ENCODE assay signal across 2 cellular contexts in the genomic region with DNA sequence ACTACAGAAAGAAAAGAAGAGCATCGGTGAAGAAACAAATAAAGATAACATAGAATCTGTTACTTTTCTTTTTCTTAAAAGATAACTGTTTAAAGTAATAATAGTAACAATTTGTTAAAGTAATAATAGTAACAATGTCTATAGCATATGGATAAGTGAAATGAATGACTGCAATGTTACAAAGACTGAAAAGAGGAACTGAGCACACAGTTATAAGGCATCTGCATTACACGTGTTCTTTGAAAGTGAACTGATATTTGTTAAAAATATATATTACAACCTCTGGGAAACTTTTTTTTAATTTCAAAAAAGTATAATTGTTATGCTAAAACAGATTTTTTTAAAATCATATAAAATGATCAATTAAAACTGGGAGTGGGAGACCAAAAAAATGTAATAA.
TF ChIP-seq lines count a peak whose summit lies in the region.

No MANE protein-coding gene starts in this region.

TF ChIP-seq in IMR-90, 13 proteins besides CTCF, POLR2A, EP300 and RAD21:
- TF ChIP-seq FOS (IDR thresholded peaks at IDR 0.05; ENCODE audit: low read depth, low read length) (no peak), RFX5 (IDR thresholded peaks at IDR 0.05; ENCODE audit: low read depth, low read length) (no peak), MXI1 (IDR thresholded peaks at IDR 0.05; ENCODE audit: borderline replicate concordance, low read depth, low read length) (no peak), RCOR1 (IDR thresholded peaks at IDR 0.05; ENCODE audit: insufficient replicate concordance, low read length) (no peak), BHLHE40 (IDR thresholded peaks at IDR 0.05; ENCODE audit: low read depth, low read length) (no peak), CEBPB (IDR thresholded peaks at IDR 0.05; ENCODE audit: low read depth, low read length) (no peak), NFE2L2 (IDR thresholded peaks at IDR 0.05; ENCODE audit: low read depth, low read length) (no peak), MAFK (IDR thresholded peaks at IDR 0.05; ENCODE audit: low read depth, low read length) (no peak), CHD1 (IDR thresholded peaks at IDR 0.05; ENCODE audit: low read depth, low read length) (no peak), MAZ (IDR thresholded peaks at IDR 0.05; ENCODE audit: borderline replicate concordance, low read depth, low read length) (no peak), SMC3 (IDR thresholded peaks at IDR 0.05; ENCODE audit: low read depth, low read length) (no peak)
- TF ChIP-seq, protein P1, sequence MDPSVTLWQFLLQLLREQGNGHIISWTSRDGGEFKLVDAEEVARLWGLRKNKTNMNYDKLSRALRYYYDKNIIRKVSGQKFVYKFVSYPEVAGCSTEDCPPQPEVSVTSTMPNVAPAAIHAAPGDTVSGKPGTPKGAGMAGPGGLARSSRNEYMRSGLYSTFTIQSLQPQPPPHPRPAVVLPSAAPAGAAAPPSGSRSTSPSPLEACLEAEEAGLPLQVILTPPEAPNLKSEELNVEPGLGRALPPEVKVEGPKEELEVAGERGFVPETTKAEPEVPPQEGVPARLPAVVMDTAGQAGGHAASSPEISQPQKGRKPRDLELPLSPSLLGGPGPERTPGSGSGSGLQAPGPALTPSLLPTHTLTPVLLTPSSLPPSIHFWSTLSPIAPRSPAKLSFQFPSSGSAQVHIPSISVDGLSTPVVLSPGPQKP (IDR thresholded peaks at IDR 0.05; ENCODE audit: borderline replicate concordance, low read depth, low read length), result no peak
- TF ChIP-seq, protein P2, sequence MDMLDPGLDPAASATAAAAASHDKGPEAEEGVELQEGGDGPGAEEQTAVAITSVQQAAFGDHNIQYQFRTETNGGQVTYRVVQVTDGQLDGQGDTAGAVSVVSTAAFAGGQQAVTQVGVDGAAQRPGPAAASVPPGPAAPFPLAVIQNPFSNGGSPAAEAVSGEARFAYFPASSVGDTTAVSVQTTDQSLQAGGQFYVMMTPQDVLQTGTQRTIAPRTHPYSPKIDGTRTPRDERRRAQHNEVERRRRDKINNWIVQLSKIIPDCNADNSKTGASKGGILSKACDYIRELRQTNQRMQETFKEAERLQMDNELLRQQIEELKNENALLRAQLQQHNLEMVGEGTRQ (IDR thresholded peaks at IDR 0.05; ENCODE audit: low read depth, low read length), result no peak

TF ChIP-seq in endothelial cell of umbilical vein, 7 proteins besides CTCF, POLR2A, EP300 and RAD21:
- TF ChIP-seq POLR2AphosphoS5 (IDR thresholded peaks at IDR 0.05; ENCODE audit: insufficient read depth, low read depth, low read length) (no peak), FOS (IDR thresholded peaks at IDR 0.05; ENCODE audit: borderline replicate concordance, insufficient read depth, low read length) (no peak), GATA2 (IDR thresholded peaks at IDR 0.05; ENCODE audit: insufficient read depth, insufficient read length, low read depth, low read length) (no peak), EZH2 (IDR thresholded peaks at IDR 0.05; ENCODE audit: borderline replicate concordance, low read depth, low read length, severe bottlenecking) (no peak), JUN (IDR thresholded peaks at IDR 0.05; ENCODE audit: borderline replicate concordance, insufficient read depth, insufficient read length, low read depth) (no peak), MYC (IDR thresholded peaks at IDR 0.05; ENCODE audit: low read depth, low read length) (no peak)
- TF ChIP-seq, protein P3, sequence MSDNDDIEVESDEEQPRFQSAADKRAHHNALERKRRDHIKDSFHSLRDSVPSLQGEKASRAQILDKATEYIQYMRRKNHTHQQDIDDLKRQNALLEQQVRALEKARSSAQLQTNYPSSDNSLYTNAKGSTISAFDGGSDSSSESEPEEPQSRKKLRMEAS (IDR thresholded peaks at IDR 0.05; ENCODE audit: insufficient read depth, insufficient read length), result no peak
TF ChIP-seq in endothelial cell of umbilical vein: peak in this region for 0.
